In the genomic region with DNA sequence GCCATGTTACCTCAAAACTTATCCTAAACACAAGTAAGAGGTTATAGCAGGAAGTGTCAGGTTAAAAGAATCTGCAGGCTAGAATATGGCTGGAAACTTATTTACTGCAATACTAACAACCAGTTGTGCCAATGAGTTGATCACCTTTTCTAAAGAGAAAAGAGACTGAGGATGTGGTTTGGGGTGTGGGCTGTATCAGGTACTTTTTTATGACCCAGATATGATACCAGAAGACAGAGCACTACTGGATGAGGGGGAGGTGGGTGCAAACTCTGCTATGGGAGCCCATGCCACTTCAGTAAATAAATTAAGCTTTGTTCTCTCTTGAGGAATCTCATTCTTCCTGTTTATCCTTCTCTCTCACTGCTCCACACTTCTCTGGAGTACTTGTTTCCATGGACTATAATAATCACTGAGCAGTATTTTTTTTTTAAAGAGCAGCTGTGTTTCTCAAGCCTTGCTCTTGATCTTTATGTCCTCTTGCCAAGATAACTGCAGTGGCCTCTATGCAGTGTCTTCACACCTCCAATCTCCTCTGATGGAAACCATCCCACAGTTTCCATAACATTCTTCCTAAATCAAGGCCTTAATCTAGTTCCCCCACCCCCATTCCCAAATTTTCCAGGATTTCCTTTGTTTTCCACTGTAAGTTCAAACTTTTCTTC, we compare ENCODE assay signal across 10 cellular contexts. TPM values are rescaled to one million over a fixed set of nuclear protein-coding genes. Genes with fewer than 3 reads are reported as not detected.
DNase-seq lines count a peak whose midpoint lies in the region; ATAC-seq and TF ChIP-seq lines count a peak whose summit lies in the region.
"Had no signal": no experiment of that assay in that cellular context is flagged by ENCODE, and none has a peak within 500 bp of the region (broad histone marks: within the 10 kb centered on the region; RNA-seq: fewer than 3 reads in every experiment).

No MANE protein-coding gene starts in this region.

- H3K36me3 Mint-ChIP-seq in CD14-positive monocyte, result peaks cover 46 to 69% of the 10 kb centered on the region in 2 donors

- TF ChIP-seq EP300 in ovary (IDR thresholded peaks at IDR 0.05), result no peak

- H3K4me3 ChIP-seq in Loucy (ENCODE audit: low read length, poor library complexity, severe bottlenecking) (peak overlapping the region; percentile 21), mucosa of descending colon (no peak overlapping the region), ovary (no peak overlapping the region)
- H3K4me3 ChIP-seq: left lung had no signal

- H3K9me2 ChIP-seq in Loucy (replicated peaks; ENCODE audit: low read depth, low read length), result no peaks in the 10 kb centered on the region

- no peak for DNase-seq in activated CD4-positive, CD25-positive, alpha-beta regulatory T cell (lab: John Stamatoyannopoulos, UW)
- DNase-seq in mucosa of descending colon, result no peak
- no peak for DNase-seq in DMS153 (lab: John Stamatoyannopoulos, UW)
- DNase-seq in ovary, result no peak
- DNase-seq in CD14-positive monocyte (ENCODE audit: low spot score), result no peak
- DNase-seq: left lung had no signal

- no peak overlapping the region for H3K9ac ChIP-seq in Loucy (ENCODE audit: low read depth, low read length, poor library complexity, severe bottlenecking)

- H3K27me3 ChIP-seq in Loucy (ENCODE audit: insufficient read depth, low read length, poor library complexity, severe bottlenecking) (no peaks in the 10 kb centered on the region), ovary (no peaks in the 10 kb centered on the region)
- H3K27me3 ChIP-seq: left lung had no signal

- no peak overlapping the region for H3K4me3 Mint-ChIP-seq in CD14-positive monocyte

- no peaks in the 10 kb centered on the region for H3K79me2 ChIP-seq in Loucy (ENCODE audit: insufficient read depth, low read length)

- no peaks in the 10 kb centered on the region for H4K20me1 ChIP-seq in Loucy (ENCODE audit: insufficient read depth, low read length, poor library complexity, severe bottlenecking)

- H3K4me1 ChIP-seq in Loucy (ENCODE audit: insufficient read depth, low read length, poor library complexity, severe bottlenecking), result peaks cover 62% of the 10 kb centered on the region
- peaks cover 3% of the 10 kb centered on the region for H3K4me1 ChIP-seq in mucosa of descending colon (ENCODE audit: low read depth)
- no peaks in the 10 kb centered on the region for H3K4me1 ChIP-seq in ovary (ENCODE audit: insufficient read depth)
- H3K4me1 ChIP-seq: left lung had no signal

- peaks cover 0 to 2% (median 0%) of the 10 kb centered on the region in 3 donors for H3K27me3 Mint-ChIP-seq in CD14-positive monocyte (ENCODE audit: low read depth in 3 of 3)

- H3K36me3 ChIP-seq in Loucy (ENCODE audit: insufficient read depth, low read length) (no peaks in the 10 kb centered on the region), mucosa of descending colon (ENCODE audit: low read depth) (no peaks in the 10 kb centered on the region), ovary (no peaks in the 10 kb centered on the region)
- H3K36me3 ChIP-seq: left lung had no signal

- intact Hi-C loops in mucosa of descending colon (cut with DNase I, micrococcal nuclease), result no loop called here
- intact Hi-C loops in ovary (cut with DNase I), result no loop called here
- intact Hi-C loops in CD14-positive monocyte (cut with micrococcal nuclease), result no loop called here

- no peak overlapping the region for H3K27ac ChIP-seq in ovary
- H3K27ac ChIP-seq: left lung had no signal

- no peak overlapping the region for H2AFZ ChIP-seq in Loucy (ENCODE audit: low read length)

- H3K9me3 Mint-ChIP-seq in CD14-positive monocyte, result no peaks in the 10 kb centered on the region

- H3K9me3 ChIP-seq in Loucy (ENCODE audit: insufficient read depth, low read depth, low read length) (no peaks in the 10 kb centered on the region), mucosa of descending colon (no peaks in the 10 kb centered on the region), ovary (no peaks in the 10 kb centered on the region)
- H3K9me3 ChIP-seq: left lung had no signal

- TF ChIP-seq CTCF in Loucy (conservative IDR thresholded peaks at IDR 0.05; ENCODE audit: low read length) (no peak), mucosa of descending colon (IDR thresholded peaks at IDR 0.05) (no peak), ovary (IDR thresholded peaks at IDR 0.05) (no peak), CD14-positive monocyte (IDR thresholded peaks at IDR 0.05) (no peak)

- H3K4me2 ChIP-seq in Loucy (ENCODE audit: low read depth, low read length, poor library complexity, severe bottlenecking), result peak overlapping the region; percentile 61

- H3K4me1 Mint-ChIP-seq in CD14-positive monocyte, result peaks cover 6% of the 10 kb centered on the region

- peak overlapping the region in 1 of 7 donors; percentile 76 for H3K27ac Mint-ChIP-seq in CD14-positive monocyte

- TF ChIP-seq POLR2A in ovary (IDR thresholded peaks at IDR 0.05), result no peak

- H3F3A ChIP-seq in Loucy (ENCODE audit: low read depth), result no peaks in the 10 kb centered on the region

- ATAC-seq in activated CD4-positive, CD25-positive, alpha-beta regulatory T cell treated with anti-CD3 and anti-CD28 coated beads, Interleukin-2, amount 50 U/mL, for 24 hours, result peak; percentile 77 to 85
- ATAC-seq in GM21723 (IDR thresholded peaks at IDR 0.05; ENCODE audit: unreplicated experiment) (peak; percentile 87), mucosa of descending colon (peak; percentile 65)
- ATAC-seq: left lung had no signal

RNA-seq across cellular contexts. Expression of a gene that starts 51.2 kb away (rescaled TPM):
- total RNA-seq in mucosa of descending colon, result 10 to 100 TPM; 27.3 to 78.7 (median 56.2) TPM
- 10 to 100 TPM in 6 of 7 donors, 1 to 10 TPM in 1; 10.0 to 29.8 (median 19.7) TPM for total RNA-seq in ovary
- polyA plus RNA-seq in ovary, result 10 to 100 TPM; 21.8 to 28.7 TPM
- not detected for polyA plus RNA-seq in CD14-positive monocyte
- total RNA-seq: RPMI7951 had no signal
